Comparison of ENCODE assay signal across 10 cellular contexts in genomic region chr1:9593147-9593491, GRCh38. TPM values are rescaled to one million over a fixed set of nuclear protein-coding genes. Genes with fewer than 3 reads are reported as not detected.
A peak's percentile ranks its signal among the peaks of the same experiment; 100 is the strongest.
DNase-seq lines count a peak whose midpoint lies in the region; ATAC-seq and TF ChIP-seq lines count a peak whose summit lies in the region.
"Had no signal": no experiment of that assay in that cellular context is flagged by ENCODE, and none has a peak within 500 bp of the region (broad histone marks: within the 10 kb centered on the region; RNA-seq: fewer than 3 reads in every experiment).

No MANE protein-coding gene starts in this region.

- H3K4me3 Mint-ChIP-seq in nephron progenitor cell, result no peak overlapping the region
- H3K4me3 Mint-ChIP-seq in stimulated activated naive CD8-positive, alpha-beta T cell treated with anti-CD3 and anti-CD28 coated beads, Interleukin-15, amount 100 ng/mL, for 72 hours, result no peak overlapping the region
- no peak overlapping the region for H3K4me3 Mint-ChIP-seq in natural killer cell
- H3K4me3 Mint-ChIP-seq: activated naive CD8-positive, alpha-beta T cell treated with anti-CD3 and anti-CD28 coated beads, Interleukin-2, amount 50 U/mL, for 24 hours had no signal

- no peak for TF ChIP-seq CTCF in A673 (conservative IDR thresholded peaks at IDR 0.05; ENCODE audit: low read depth, low read length)
- no peak for TF ChIP-seq CTCF in HCT116 (IDR thresholded peaks at IDR 0.05 in 2 of 3, conservative IDR thresholded peaks at IDR 0.05 in 1 of 3; ENCODE audit: borderline replicate concordance in 1 of 3, insufficient read depth in 1 of 3, low read depth in 2 of 3, low read length in 2 of 3)
- no peak for TF ChIP-seq CTCF in dorsolateral prefrontal cortex (IDR thresholded peaks at IDR 0.05 in 54 of 56, conservative IDR thresholded peaks at IDR 0.05 in 2 of 56; ENCODE audit: low read depth in 1 of 56, partially characterized antibody in 56 of 56)
- TF ChIP-seq CTCF in nephron progenitor cell (IDR thresholded peaks at IDR 0.05), result no peak
- TF ChIP-seq CTCF in natural killer cell (IDR thresholded peaks at IDR 0.05), result no peak

- 0 out of 2 replicates have a peak overlapping the region, but pooled peaks have one; percentile 5 for H3K4me2 ChIP-seq in HCT116 (ENCODE audit: low read length)

- no peak for DNase-seq in A673 (ENCODE audit: low spot score)
- no peak for DNase-seq in HCT116 (ENCODE audit: low read depth, low spot score)
- DNase-seq in dorsolateral prefrontal cortex, result peak in 1 of 10 donors; percentile 20
- DNase-seq in nephron progenitor cell, result no peak
- DNase-seq in stimulated activated naive CD8-positive, alpha-beta T cell treated with anti-CD3 and anti-CD28 coated beads, Interleukin-15, amount 100 ng/mL, for 72 hours, result no peak
- DNase-seq in SK-N-DZ (ENCODE audit: low spot score), result no peak
- no peak for DNase-seq in NCI-H146 (lab: John Stamatoyannopoulos, UW)
- DNase-seq in natural killer cell, result no peak

- H3K27ac ChIP-seq in A673 (ENCODE audit: low read depth, low read length, poor library complexity, severe bottlenecking), result peak overlapping the region; percentile 72
- H3K27ac ChIP-seq in HCT116 (ENCODE audit: low read depth, low read length), result peak overlapping the region; percentile 25; the same call in 1 of the 2 replicates
- H3K27ac ChIP-seq in dorsolateral prefrontal cortex, result peak overlapping the region in 38 of 59 donors; percentile 1 to 75 (median 43)

- POLR2A ChIA-PET in A673 (lab: Charles Lee; ENCODE audit: low non-redundant PET), result interaction anchor here (0.7 kb wide), 1 partner anchor 38 kb away, joined by 3 read pairs; no protein-coding TSS in a partner anchor
- POLR2A ChIA-PET in HCT116 (lab: Charles Lee), result no interaction called here

- H3K27me3 ChIP-seq in A673 (replicated peaks; ENCODE audit: insufficient read depth, low read depth, low read length, poor library complexity) (no peaks in the 10 kb centered on the region), HCT116 (ENCODE audit: insufficient read depth, low read length) (no peaks in the 10 kb centered on the region), dorsolateral prefrontal cortex (no peaks in the 10 kb centered on the region)
- H3K27me3 ChIP-seq: sigmoid colon had no signal

- no peak overlapping the region for H3K9ac ChIP-seq in HCT116 (ENCODE audit: low read length)

- H3K9me3 Mint-ChIP-seq in nephron progenitor cell (no peaks in the 10 kb centered on the region), natural killer cell (no peaks in the 10 kb centered on the region)
- H3K9me3 Mint-ChIP-seq in stimulated activated naive CD8-positive, alpha-beta T cell treated with anti-CD3 and anti-CD28 coated beads, Interleukin-15, amount 100 ng/mL, for 72 hours, result no peaks in the 10 kb centered on the region
- H3K9me3 Mint-ChIP-seq: activated naive CD8-positive, alpha-beta T cell treated with anti-CD3 and anti-CD28 coated beads, Interleukin-2, amount 50 U/mL, for 24 hours had no signal

- BruUV-seq in A673 (replicated peaks; lab: Mats Ljungman, UMichigan) (no TSS peak), HCT116 (replicated peaks; lab: Mats Ljungman, UMichigan) (no TSS peak)

- H2AFZ ChIP-seq in HCT116 (ENCODE audit: low read depth, low read length, poor library complexity, severe bottlenecking), result no peak overlapping the region

- H3K4me3 ChIP-seq in A673 (ENCODE audit: low read depth, low read length, poor library complexity, severe bottlenecking) (no peak overlapping the region), HCT116 (replicated peaks in 1 of 2; ENCODE audit: low read depth in 1 of 2, low read length in 2 of 2) (no peak overlapping the region), dorsolateral prefrontal cortex (peak overlapping the region in 10 of 59 donors; percentile 4 to 23 (median 12))
- H3K4me3 ChIP-seq: sigmoid colon had no signal

- H3K4me1 ChIP-seq in A673 (ENCODE audit: insufficient read depth, low read length, poor library complexity, severe bottlenecking), result peaks cover 53% of the 10 kb centered on the region
- peaks cover 12 to 27% of the 10 kb centered on the region in 2 experiments; a peak in 3 of 4 replicates for H3K4me1 ChIP-seq in HCT116 (ENCODE audit: control insufficient read depth in 1 of 2, insufficient read depth in 2 of 2, low read length in 2 of 2)

- no peaks in the 10 kb centered on the region for H3K9me2 ChIP-seq in HCT116 (ENCODE audit: insufficient read depth)

- H3K27me3 Mint-ChIP-seq in nephron progenitor cell (ENCODE audit: low read depth, poor library complexity) (no peaks in the 10 kb centered on the region), natural killer cell (ENCODE audit: low read depth in 2 of 2) (no peaks in the 10 kb centered on the region)
- no peaks in the 10 kb centered on the region for H3K27me3 Mint-ChIP-seq in stimulated activated naive CD8-positive, alpha-beta T cell treated with anti-CD3 and anti-CD28 coated beads, Interleukin-15, amount 100 ng/mL, for 72 hours
- H3K27me3 Mint-ChIP-seq: activated naive CD8-positive, alpha-beta T cell treated with anti-CD3 and anti-CD28 coated beads, Interleukin-2, amount 50 U/mL, for 24 hours had no signal

- H3K27ac Mint-ChIP-seq in nephron progenitor cell, result peak overlapping the region; percentile 80
- H3K27ac Mint-ChIP-seq in stimulated activated naive CD8-positive, alpha-beta T cell treated with anti-CD3 and anti-CD28 coated beads, Interleukin-15, amount 100 ng/mL, for 72 hours, result peak overlapping the region in 1 of 2 donors; percentile 82
- peak overlapping the region in 1 of 2 donors; percentile 36 for H3K27ac Mint-ChIP-seq in natural killer cell
- H3K27ac Mint-ChIP-seq: activated naive CD8-positive, alpha-beta T cell treated with anti-CD3 and anti-CD28 coated beads, Interleukin-2, amount 50 U/mL, for 24 hours had no signal

- RAD21 ChIA-PET in HCT116 (lab: Charles Lee; ENCODE audit: low non-redundant PET in 1 of 2, low total read pairs in 2 of 2, uncharacterized antibody in 2 of 2, unreplicated experiment in 2 of 2), result no interaction called here

- H3K36me3 ChIP-seq in A673 (ENCODE audit: insufficient read depth, low read length, poor library complexity, severe bottlenecking) (peaks cover 11% of the 10 kb centered on the region), HCT116 (ENCODE audit: control insufficient read depth in 1 of 2, insufficient read depth in 2 of 2, low read length in 2 of 2) (peaks cover 0 to 10% of the 10 kb centered on the region in 2 experiments; a peak in 1 of 4 replicates)

- peaks cover 23% of the 10 kb centered on the region; the same call in 1 of the 2 replicates for H4K20me1 ChIP-seq in HCT116 (ENCODE audit: insufficient read depth)

- no peak for ATAC-seq in HCT116
- no peak for ATAC-seq in stimulated activated naive CD8-positive, alpha-beta T cell treated with anti-CD3 and anti-CD28 coated beads, Interleukin-15, amount 100 ng/mL, for 72 hours
- no peak for ATAC-seq in natural killer cell

- peaks cover 80% of the 10 kb centered on the region for H3K79me2 ChIP-seq in HCT116 (ENCODE audit: insufficient read depth, low read length)

- no peak for TF ChIP-seq RAD21 in HCT116 (IDR thresholded peaks at IDR 0.05; ENCODE audit: low read depth)

- H3K9me3 ChIP-seq in A673 (ENCODE audit: low read depth, low read length, poor library complexity, severe bottlenecking) (no peaks in the 10 kb centered on the region), HCT116 (ENCODE audit: control insufficient read depth in 1 of 2, insufficient read depth in 1 of 2, low read depth in 1 of 2, low read length in 2 of 2) (no peaks in the 10 kb centered on the region)
- H3K9me3 ChIP-seq: sigmoid colon had no signal

- no peak for TF ChIP-seq POLR2A in HCT116 (IDR thresholded peaks at IDR 0.05; ENCODE audit: borderline replicate concordance, extremely low read depth, insufficient read depth, insufficient read length)

- H3K4me1 Mint-ChIP-seq in nephron progenitor cell (peaks cover 57% of the 10 kb centered on the region), natural killer cell (peaks cover 8 to 25% of the 10 kb centered on the region in 2 donors)
- H3K4me1 Mint-ChIP-seq in stimulated activated naive CD8-positive, alpha-beta T cell treated with anti-CD3 and anti-CD28 coated beads, Interleukin-15, amount 100 ng/mL, for 72 hours, result peaks cover 61% of the 10 kb centered on the region

- CTCF ChIA-PET in A673 (lab: Charles Lee), result interaction anchor here (0.6 kb wide), 1 partner anchor 1672 kb away, joined by 3 read pairs; no protein-coding TSS in a partner anchor
- CTCF ChIA-PET in HCT116 (lab: Charles Lee), result no interaction called here

- H3K36me3 Mint-ChIP-seq in nephron progenitor cell (ENCODE audit: low read depth) (peaks cover 2% of the 10 kb centered on the region), natural killer cell (no peaks in the 10 kb centered on the region)

- intact Hi-C loops in A673 (cut with micrococcal nuclease; ENCODE audit: unreplicated experiment), result no loop called here
- intact Hi-C loops in HCT116 (cut with micrococcal nuclease), result no loop called here
- intact Hi-C loops in dorsolateral prefrontal cortex (cut with DNase I), result no loop called here
- intact Hi-C loops in natural killer cell (cut with micrococcal nuclease), result no loop called here

TF ChIP-seq in HCT116, 20 proteins besides CTCF, POLR2A, EP300 and RAD21:
- TF ChIP-seq JUND (IDR thresholded peaks at IDR 0.05) (no peak), EZH2 (IDR thresholded peaks at IDR 0.05) (no peak), FOSL1 (IDR thresholded peaks at IDR 0.05; ENCODE audit: low read depth) (no peak), EGR1 (IDR thresholded peaks at IDR 0.05; ENCODE audit: low read depth) (no peak), CBX3 (IDR thresholded peaks at IDR 0.05; ENCODE audit: low read depth) (no peak)
TF ChIP-seq in HCT116: peak in this region for 0.

RNA-seq across cellular contexts. Expression of gene TMEM201, which starts 4.4 kb away (rescaled TPM):
- total RNA-seq in A673 (2021), result 46.5 and 49.0 TPM in 2 replicates
- 27.6 TPM for total RNA-seq in HCT116 (2021; ENCODE audit: unreplicated experiment)
- 9.0 and 9.7 TPM in 2 replicates for polyA plus RNA-seq in HCT116 (2012)
- total RNA-seq in dorsolateral prefrontal cortex, result 10 to 100 TPM; 15.4 to 35.6 (median 20.9) TPM
- polyA plus RNA-seq in SK-N-DZ (2014; cell fraction: cytosol; rRNA removed), result 14.0 and 14.9 TPM in 2 replicates
- polyA plus RNA-seq in SK-N-DZ (2014; cell fraction: nucleus; rRNA removed), result 12.1 and 18.5 TPM in 2 replicates
- total RNA-seq in natural killer cell, result 10 to 100 TPM in 1 of 3 donors, 1 to 10 TPM in 2; 7.3 to 10.2 (median 8.8) TPM

RNA-seq across cellular contexts. Expression of gene SLC25A33, which starts 53.9 kb away (rescaled TPM):
- total RNA-seq in A673 (2021) (14.1 and 15.0 TPM in 2 replicates), HCT116 (2021; ENCODE audit: unreplicated experiment) (9.8 TPM), dorsolateral prefrontal cortex (10 to 100 TPM in 59 of 120 experiments, 1 to 10 TPM in 61; 5.8 to 21.0 (median 10.0) TPM), natural killer cell (1 to 10 TPM; 7.0 to 9.0 (median 7.6) TPM)
- polyA plus RNA-seq in HCT116 (2012), result 5.0 and 5.1 TPM in 2 replicates
- 25.0 and 27.5 TPM in 2 replicates for polyA plus RNA-seq in SK-N-DZ (2014; cell fraction: cytosol; rRNA removed)
- 15.7 and 20.3 TPM in 2 replicates for polyA plus RNA-seq in SK-N-DZ (2014; cell fraction: nucleus; rRNA removed)

RNA-seq across cellular contexts. Expression of gene PIK3CD, which starts 58.4 kb away (rescaled TPM):
- total RNA-seq in A673 (2021) (2.1 and 5.0 TPM in 2 replicates), HCT116 (2021; ENCODE audit: unreplicated experiment) (9.2 TPM), dorsolateral prefrontal cortex (10 to 100 TPM in 117 of 120 experiments, 1 to 10 TPM in 3; 8.0 to 31.5 (median 16.2) TPM), natural killer cell (100 to 1,000 TPM; 171 to 240 (median 198) TPM)
- polyA plus RNA-seq in HCT116 (2012), result 5.5 and 6.1 TPM in 2 replicates
- polyA plus RNA-seq in SK-N-DZ (2014; cell fraction: cytosol; rRNA removed), result 0.46 and 0.52 TPM in 2 replicates
- polyA plus RNA-seq in SK-N-DZ (2014; cell fraction: nucleus; rRNA removed), result 0.39 and 0.45 TPM in 2 replicates

Comparison
In these comparisons a context has a peak if more than half of its experiments do, and no peak if none do; other contexts are left out.
1. RNA of gene PIK3CD, which starts 58.4 kb away (total RNA-seq): 171 to 240 TPM in natural killer cell; 8.0 to 31.5 TPM in dorsolateral prefrontal cortex, 9.2 TPM in HCT116 (single experiment) and 2.1 to 5.0 TPM in A673; every median in the first group is over 4 times any median in the second.
2. Peak in every context shown above with its lines, with median percentiles within 50 percentile points of each other: H3K27ac ChIP-seq.